Comparison of ENCODE assay signal across 9 cellular contexts in the genomic region with DNA sequence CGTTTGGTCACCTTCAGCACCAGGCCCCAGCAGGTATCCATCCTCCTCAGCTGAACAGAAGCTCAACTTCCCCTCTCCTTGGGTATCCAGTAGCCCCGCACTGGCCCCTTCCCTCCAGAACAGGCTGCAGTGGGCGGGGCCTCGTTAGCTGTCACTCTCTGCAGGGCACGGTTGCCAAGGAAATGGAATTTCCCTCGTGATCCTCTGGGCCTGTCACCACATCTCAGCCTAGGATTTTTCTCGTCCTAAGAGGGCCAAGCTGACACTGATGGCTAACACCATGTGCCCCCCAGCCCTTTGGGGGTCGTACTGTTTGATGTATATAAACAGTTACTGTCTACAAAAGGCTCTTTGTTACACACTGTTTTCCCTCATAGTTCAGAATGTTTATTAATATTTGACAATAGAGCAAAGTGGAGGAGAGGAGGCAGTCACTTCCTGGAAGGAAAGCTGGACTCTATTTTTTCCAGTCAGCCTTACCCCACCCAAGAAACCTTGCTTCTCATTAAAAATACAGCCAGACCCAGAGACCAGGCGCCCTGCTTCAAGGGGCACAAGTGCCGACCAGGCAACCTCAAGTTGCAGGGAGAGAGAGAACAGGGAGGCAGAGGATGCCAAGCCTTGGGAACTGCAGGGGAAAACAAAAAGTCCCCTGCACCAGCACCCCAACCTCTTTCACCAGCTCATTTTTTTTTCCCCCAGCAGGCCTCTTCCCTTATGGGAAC. TPM values are rescaled to one million over a fixed set of nuclear protein-coding genes. Genes with fewer than 3 reads are reported as not detected.
DNase-seq lines count a peak whose midpoint lies in the region; ATAC-seq and TF ChIP-seq lines count a peak whose summit lies in the region.
"Had no signal": no experiment of that assay in that cellular context is flagged by ENCODE, and none has a peak within 500 bp of the region (broad histone marks: within the 10 kb centered on the region; RNA-seq: fewer than 3 reads in every experiment).

No MANE protein-coding gene starts in this region.

- H3K27ac ChIP-seq in parathyroid adenoma: no peak overlapping the region

- H3K4me2 ChIP-seq in parathyroid adenoma (ENCODE audit: low read length): no peak overlapping the region

- H3K4me3 ChIP-seq in parathyroid adenoma (ENCODE audit: low read depth, low read length): no peak overlapping the region

- TF ChIP-seq CTCF in glutamatergic neuron (IDR thresholded peaks at IDR 0.05; ENCODE audit: partially characterized antibody, unreplicated experiment): no peak
- no peak for TF ChIP-seq CTCF in parathyroid adenoma (IDR thresholded peaks at IDR 0.05)

- peaks cover 15% of the 10 kb centered on the region for H3K4me1 Mint-ChIP-seq in glutamatergic neuron (ENCODE audit: low read depth, unreplicated experiment)

- peak overlapping the region; percentile 42 for H3K4me3 Mint-ChIP-seq in glutamatergic neuron (ENCODE audit: unreplicated experiment)
- H3K4me3 Mint-ChIP-seq: activated naive CD8-positive, alpha-beta T cell treated with anti-CD3 and anti-CD28 coated beads, Interleukin-2, amount 10 ng/mL, durations not matched to agents 7 days and 5 days had no signal

- H3K9me3 Mint-ChIP-seq in glutamatergic neuron (ENCODE audit: unreplicated experiment): no peaks in the 10 kb centered on the region
- H3K9me3 Mint-ChIP-seq: activated naive CD8-positive, alpha-beta T cell treated with anti-CD3 and anti-CD28 coated beads, Interleukin-2, amount 10 ng/mL, durations not matched to agents 7 days and 5 days had no signal

- DNase-seq in COLO829 (ENCODE audit: low spot score): peak; percentile 84
- DNase-seq in OCI-M1 (lab: John Stamatoyannopoulos, UW): peak; percentile 26
- DNase-seq in glutamatergic neuron: peak; percentile 88
- no peak for DNase-seq in NCI-H2029 (lab: John Stamatoyannopoulos, UW)
- no peak for DNase-seq in activated effector memory CD4-positive, alpha-beta T cell treated with anti-CD3 and anti-CD28 coated beads, Interleukin-2, amount 50 U/mL, for 16 hours
- DNase-seq: activated naive CD8-positive, alpha-beta T cell treated with anti-CD3 and anti-CD28 coated beads, Interleukin-2, amount 10 ng/mL, durations not matched to agents 7 days and 5 days had no signal

- no peaks in the 10 kb centered on the region for H3K27me3 Mint-ChIP-seq in glutamatergic neuron (ENCODE audit: unreplicated experiment)

- no peaks in the 10 kb centered on the region for H3K79me2 ChIP-seq in parathyroid adenoma

- no peaks in the 10 kb centered on the region for H3K36me3 ChIP-seq in parathyroid adenoma (ENCODE audit: control insufficient read depth, insufficient read depth, low read length)

- peak overlapping the region; percentile 82 for H3K27ac Mint-ChIP-seq in glutamatergic neuron (ENCODE audit: unreplicated experiment)
- H3K27ac Mint-ChIP-seq: activated naive CD8-positive, alpha-beta T cell treated with anti-CD3 and anti-CD28 coated beads, Interleukin-2, amount 10 ng/mL, durations not matched to agents 7 days and 5 days had no signal

- no peaks in the 10 kb centered on the region for H3K4me1 ChIP-seq in parathyroid adenoma

- ATAC-seq in GM21390 (IDR thresholded peaks at IDR 0.05; ENCODE audit: unreplicated experiment): peak; percentile 57
- ATAC-seq in GM21526 (IDR thresholded peaks at IDR 0.05; ENCODE audit: low FRiP score, unreplicated experiment): no peak

- H3K9me3 ChIP-seq in parathyroid adenoma (ENCODE audit: control insufficient read depth, low read length): no peaks in the 10 kb centered on the region

- H3K36me3 Mint-ChIP-seq in glutamatergic neuron (ENCODE audit: unreplicated experiment): no peaks in the 10 kb centered on the region
- H3K36me3 Mint-ChIP-seq: activated naive CD8-positive, alpha-beta T cell treated with anti-CD3 and anti-CD28 coated beads, Interleukin-2, amount 10 ng/mL, durations not matched to agents 7 days and 5 days had no signal

- H3K9ac ChIP-seq in parathyroid adenoma: no peak overlapping the region

- peak overlapping the region; percentile 52 for H2AFZ ChIP-seq in parathyroid adenoma

- no peaks in the 10 kb centered on the region for H3K27me3 ChIP-seq in parathyroid adenoma (ENCODE audit: control insufficient read depth, insufficient read depth, low read length)

RNA-seq across cellular contexts. Expression of a gene that starts 44.5 kb away (rescaled TPM):
- 10.3 TPM for total RNA-seq in glutamatergic neuron (ENCODE audit: unreplicated experiment)

Comparison
In these comparisons a context has a peak if more than half of its experiments do, and no peak if none do; other contexts are left out.
1. DNase-seq: peak in COLO829 (single experiment), OCI-M1 (single experiment) and glutamatergic neuron (single experiment); none in NCI-H2029 (single experiment) and activated effector memory CD4-positive, alpha-beta T cell treated with anti-CD3 and anti-CD28 coated beads, Interleukin-2, amount 50 U/mL, for 16 hours (single experiment).